1 cellular context compared by ENCODE assay signal in the genomic region with DNA sequence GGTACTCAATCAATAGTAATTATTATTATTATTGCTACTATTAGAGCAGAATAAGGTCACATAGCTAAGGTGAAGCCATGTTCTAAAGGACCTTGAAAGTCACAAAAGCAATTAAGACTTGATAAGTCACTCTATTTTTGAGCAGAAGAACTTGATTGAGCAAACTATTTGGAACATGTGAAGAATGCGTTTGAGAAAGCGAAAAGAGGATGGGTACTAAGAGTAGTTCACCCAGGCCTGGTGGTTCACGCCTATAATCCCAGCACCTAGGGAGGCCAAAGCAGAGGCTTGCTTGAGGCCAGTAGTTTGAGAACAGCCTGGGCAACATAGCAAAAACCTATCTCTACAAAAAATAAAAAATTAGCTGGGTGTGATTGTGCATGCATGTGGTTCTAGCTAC.
TF ChIP-seq lines count a peak whose summit lies in the region.

No MANE protein-coding gene starts in this region.

TF ChIP-seq in WTC11, 78 proteins besides CTCF, POLR2A, EP300 and RAD21 (continued from another document):
- TF ChIP-seq, protein P1, sequence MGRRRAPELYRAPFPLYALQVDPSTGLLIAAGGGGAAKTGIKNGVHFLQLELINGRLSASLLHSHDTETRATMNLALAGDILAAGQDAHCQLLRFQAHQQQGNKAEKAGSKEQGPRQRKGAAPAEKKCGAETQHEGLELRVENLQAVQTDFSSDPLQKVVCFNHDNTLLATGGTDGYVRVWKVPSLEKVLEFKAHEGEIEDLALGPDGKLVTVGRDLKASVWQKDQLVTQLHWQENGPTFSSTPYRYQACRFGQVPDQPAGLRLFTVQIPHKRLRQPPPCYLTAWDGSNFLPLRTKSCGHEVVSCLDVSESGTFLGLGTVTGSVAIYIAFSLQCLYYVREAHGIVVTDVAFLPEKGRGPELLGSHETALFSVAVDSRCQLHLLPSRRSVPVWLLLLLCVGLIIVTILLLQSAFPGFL (CRISPR knock-in tag; IDR thresholded peaks at IDR 0.05; ENCODE audit: borderline replicate concordance) = no peak
- TF ChIP-seq TEAD4 (CRISPR knock-in tag; IDR thresholded peaks at IDR 0.05) = no peak
- no peak for TF ChIP-seq GRHL2 (CRISPR knock-in tag; IDR thresholded peaks at IDR 0.05; ENCODE audit: insufficient replicate concordance, severe bottlenecking)
- TF ChIP-seq, protein P2, sequence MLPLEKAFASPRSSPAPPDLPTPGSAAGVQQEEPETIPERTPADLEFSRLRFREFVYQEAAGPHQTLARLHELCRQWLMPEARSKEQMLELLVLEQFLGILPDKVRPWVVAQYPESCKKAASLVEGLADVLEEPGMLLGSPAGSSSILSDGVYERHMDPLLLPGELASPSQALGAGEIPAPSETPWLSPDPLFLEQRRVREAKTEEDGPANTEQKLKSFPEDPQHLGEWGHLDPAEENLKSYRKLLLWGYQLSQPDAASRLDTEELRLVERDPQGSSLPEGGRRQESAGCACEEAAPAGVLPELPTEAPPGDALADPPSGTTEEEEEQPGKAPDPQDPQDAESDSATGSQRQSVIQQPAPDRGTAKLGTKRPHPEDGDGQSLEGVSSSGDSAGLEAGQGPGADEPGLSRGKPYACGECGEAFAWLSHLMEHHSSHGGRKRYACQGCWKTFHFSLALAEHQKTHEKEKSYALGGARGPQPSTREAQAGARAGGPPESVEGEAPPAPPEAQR (CRISPR knock-in tag; IDR thresholded peaks at IDR 0.05) = no peak
- TF ChIP-seq, protein P3, sequence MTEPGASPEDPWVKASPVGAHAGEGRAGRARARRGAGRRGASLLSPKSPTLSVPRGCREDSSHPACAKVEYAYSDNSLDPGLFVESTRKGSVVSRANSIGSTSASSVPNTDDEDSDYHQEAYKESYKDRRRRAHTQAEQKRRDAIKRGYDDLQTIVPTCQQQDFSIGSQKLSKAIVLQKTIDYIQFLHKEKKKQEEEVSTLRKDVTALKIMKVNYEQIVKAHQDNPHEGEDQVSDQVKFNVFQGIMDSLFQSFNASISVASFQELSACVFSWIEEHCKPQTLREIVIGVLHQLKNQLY (CRISPR knock-in tag; IDR thresholded peaks at IDR 0.05) = no peak
- no peak for TF ChIP-seq NR3C1 (CRISPR knock-in tag; conservative IDR thresholded peaks at IDR 0.05; ENCODE audit: low read depth)
- TF ChIP-seq RELA (CRISPR knock-in tag; IDR thresholded peaks at IDR 0.05; ENCODE audit: borderline replicate concordance) = no peak
- TF ChIP-seq, protein P4, sequence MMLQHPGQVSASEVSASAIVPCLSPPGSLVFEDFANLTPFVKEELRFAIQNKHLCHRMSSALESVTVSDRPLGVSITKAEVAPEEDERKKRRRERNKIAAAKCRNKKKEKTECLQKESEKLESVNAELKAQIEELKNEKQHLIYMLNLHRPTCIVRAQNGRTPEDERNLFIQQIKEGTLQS (CRISPR knock-in tag; conservative IDR thresholded peaks at IDR 0.05) = no peak
- TF ChIP-seq GABPB1 (CRISPR knock-in tag; IDR thresholded peaks at IDR 0.05) = no peak
- TF ChIP-seq, protein P5, sequence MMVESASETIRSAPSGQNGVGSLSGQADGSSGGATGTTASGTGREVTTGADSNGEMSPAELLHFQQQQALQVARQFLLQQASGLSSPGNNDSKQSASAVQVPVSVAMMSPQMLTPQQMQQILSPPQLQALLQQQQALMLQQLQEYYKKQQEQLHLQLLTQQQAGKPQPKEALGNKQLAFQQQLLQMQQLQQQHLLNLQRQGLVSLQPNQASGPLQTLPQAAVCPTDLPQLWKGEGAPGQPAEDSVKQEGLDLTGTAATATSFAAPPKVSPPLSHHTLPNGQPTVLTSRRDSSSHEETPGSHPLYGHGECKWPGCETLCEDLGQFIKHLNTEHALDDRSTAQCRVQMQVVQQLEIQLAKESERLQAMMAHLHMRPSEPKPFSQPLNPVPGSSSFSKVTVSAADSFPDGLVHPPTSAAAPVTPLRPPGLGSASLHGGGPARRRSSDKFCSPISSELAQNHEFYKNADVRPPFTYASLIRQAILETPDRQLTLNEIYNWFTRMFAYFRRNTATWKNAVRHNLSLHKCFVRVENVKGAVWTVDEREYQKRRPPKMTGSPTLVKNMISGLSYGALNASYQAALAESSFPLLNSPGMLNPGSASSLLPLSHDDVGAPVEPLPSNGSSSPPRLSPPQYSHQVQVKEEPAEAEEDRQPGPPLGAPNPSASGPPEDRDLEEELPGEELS (CRISPR knock-in tag; IDR thresholded peaks at IDR 0.05) = no peak
- TF ChIP-seq JAZF1 (CRISPR knock-in tag; IDR thresholded peaks at IDR 0.05) = no peak
- TF ChIP-seq ZNF396 (CRISPR knock-in tag; IDR thresholded peaks at IDR 0.05; ENCODE audit: borderline replicate concordance) = no peak
- no peak for TF ChIP-seq ZNF232 (CRISPR knock-in tag; IDR thresholded peaks at IDR 0.05)
- no peak for TF ChIP-seq FOXJ3 (CRISPR knock-in tag; IDR thresholded peaks at IDR 0.05; ENCODE audit: borderline replicate concordance)
TF ChIP-seq in WTC11: peak in this region for 0.
